ENCODE assay signal across 1 cellular context in genomic region chr11:67997460-67997921, GRCh38.
TF ChIP-seq lines count a peak whose summit lies in the region.

No MANE protein-coding gene starts in this region.

TF ChIP-seq in GM23338, 12 proteins besides CTCF, POLR2A, EP300 and RAD21 (continued from another document):
- TF ChIP-seq, protein P1, sequence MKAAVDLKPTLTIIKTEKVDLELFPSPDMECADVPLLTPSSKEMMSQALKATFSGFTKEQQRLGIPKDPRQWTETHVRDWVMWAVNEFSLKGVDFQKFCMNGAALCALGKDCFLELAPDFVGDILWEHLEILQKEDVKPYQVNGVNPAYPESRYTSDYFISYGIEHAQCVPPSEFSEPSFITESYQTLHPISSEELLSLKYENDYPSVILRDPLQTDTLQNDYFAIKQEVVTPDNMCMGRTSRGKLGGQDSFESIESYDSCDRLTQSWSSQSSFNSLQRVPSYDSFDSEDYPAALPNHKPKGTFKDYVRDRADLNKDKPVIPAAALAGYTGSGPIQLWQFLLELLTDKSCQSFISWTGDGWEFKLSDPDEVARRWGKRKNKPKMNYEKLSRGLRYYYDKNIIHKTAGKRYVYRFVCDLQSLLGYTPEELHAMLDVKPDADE (IDR thresholded peaks at IDR 0.05), result no peak
- no peak for TF ChIP-seq STAT1 (IDR thresholded peaks at IDR 0.05; ENCODE audit: unreplicated experiment)
- no peak for TF ChIP-seq ZNF114 (CRISPR knock-in tag; IDR thresholded peaks at IDR 0.05)
- TF ChIP-seq ZNF331 (CRISPR knock-in tag; IDR thresholded peaks at IDR 0.05; ENCODE audit: low read depth), result no peak
- TF ChIP-seq, protein P2, sequence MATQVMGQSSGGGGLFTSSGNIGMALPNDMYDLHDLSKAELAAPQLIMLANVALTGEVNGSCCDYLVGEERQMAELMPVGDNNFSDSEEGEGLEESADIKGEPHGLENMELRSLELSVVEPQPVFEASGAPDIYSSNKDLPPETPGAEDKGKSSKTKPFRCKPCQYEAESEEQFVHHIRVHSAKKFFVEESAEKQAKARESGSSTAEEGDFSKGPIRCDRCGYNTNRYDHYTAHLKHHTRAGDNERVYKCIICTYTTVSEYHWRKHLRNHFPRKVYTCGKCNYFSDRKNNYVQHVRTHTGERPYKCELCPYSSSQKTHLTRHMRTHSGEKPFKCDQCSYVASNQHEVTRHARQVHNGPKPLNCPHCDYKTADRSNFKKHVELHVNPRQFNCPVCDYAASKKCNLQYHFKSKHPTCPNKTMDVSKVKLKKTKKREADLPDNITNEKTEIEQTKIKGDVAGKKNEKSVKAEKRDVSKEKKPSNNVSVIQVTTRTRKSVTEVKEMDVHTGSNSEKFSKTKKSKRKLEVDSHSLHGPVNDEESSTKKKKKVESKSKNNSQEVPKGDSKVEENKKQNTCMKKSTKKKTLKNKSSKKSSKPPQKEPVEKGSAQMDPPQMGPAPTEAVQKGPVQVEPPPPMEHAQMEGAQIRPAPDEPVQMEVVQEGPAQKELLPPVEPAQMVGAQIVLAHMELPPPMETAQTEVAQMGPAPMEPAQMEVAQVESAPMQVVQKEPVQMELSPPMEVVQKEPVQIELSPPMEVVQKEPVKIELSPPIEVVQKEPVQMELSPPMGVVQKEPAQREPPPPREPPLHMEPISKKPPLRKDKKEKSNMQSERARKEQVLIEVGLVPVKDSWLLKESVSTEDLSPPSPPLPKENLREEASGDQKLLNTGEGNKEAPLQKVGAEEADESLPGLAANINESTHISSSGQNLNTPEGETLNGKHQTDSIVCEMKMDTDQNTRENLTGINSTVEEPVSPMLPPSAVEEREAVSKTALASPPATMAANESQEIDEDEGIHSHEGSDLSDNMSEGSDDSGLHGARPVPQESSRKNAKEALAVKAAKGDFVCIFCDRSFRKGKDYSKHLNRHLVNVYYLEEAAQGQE (IDR thresholded peaks at IDR 0.05; ENCODE audit: unreplicated experiment), result no peak
- no peak for TF ChIP-seq JUNB (IDR thresholded peaks at IDR 0.05; ENCODE audit: unreplicated experiment)
- TF ChIP-seq CREB1 (CRISPR knock-in tag; IDR thresholded peaks at IDR 0.05; ENCODE audit: low read depth), result no peak
